ENCODE assay signal across 1 cellular context in genomic region chr17:75096082-75096625, GRCh38.
TF ChIP-seq lines count a peak whose summit lies in the region.

No MANE protein-coding gene starts in this region.

TF ChIP-seq in endothelial cell of umbilical vein, 7 proteins besides CTCF, POLR2A, EP300 and RAD21:
- peak; percentile 21 for TF ChIP-seq JUN (IDR thresholded peaks at IDR 0.05; ENCODE audit: borderline replicate concordance, insufficient read depth, insufficient read length, low read depth)
- peak; percentile 68 for TF ChIP-seq FOS (IDR thresholded peaks at IDR 0.05; ENCODE audit: borderline replicate concordance, insufficient read depth, low read length)
- peak; percentile 95 for TF ChIP-seq POLR2AphosphoS5 (IDR thresholded peaks at IDR 0.05; ENCODE audit: insufficient read depth, low read depth, low read length)
- TF ChIP-seq, protein P1, sequence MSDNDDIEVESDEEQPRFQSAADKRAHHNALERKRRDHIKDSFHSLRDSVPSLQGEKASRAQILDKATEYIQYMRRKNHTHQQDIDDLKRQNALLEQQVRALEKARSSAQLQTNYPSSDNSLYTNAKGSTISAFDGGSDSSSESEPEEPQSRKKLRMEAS (IDR thresholded peaks at IDR 0.05; ENCODE audit: insufficient read depth, insufficient read length): no peak
